26 cellular contexts compared by ENCODE assay signal in the genomic region with DNA sequence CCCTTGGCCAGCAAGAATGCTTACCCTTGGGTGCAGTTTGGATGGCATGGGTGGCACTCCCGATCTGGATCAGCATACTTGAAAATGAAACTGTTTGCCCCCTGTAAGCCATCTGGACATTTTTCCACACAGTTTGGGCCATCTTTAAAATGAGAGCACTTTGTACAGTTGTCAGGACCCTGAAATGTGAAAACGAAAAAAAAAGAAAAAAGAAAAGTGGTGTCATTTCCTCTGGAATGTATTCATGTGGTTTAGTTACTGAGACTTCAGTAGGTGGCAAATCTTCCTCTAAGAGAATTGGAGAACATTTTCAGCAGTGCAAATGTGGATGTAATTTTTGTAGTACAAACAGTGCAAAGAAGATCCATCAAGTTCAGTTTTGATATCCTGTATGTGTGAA.
"Had no signal": no experiment of that assay in that cellular context is flagged by ENCODE, and none has a peak within 500 bp of the region (broad histone marks: within the 10 kb centered on the region; RNA-seq: fewer than 3 reads in every experiment).

No MANE protein-coding gene starts in this region.

- H3K27ac Mint-ChIP-seq: naive thymus-derived CD8-positive, alpha-beta T cell; stimulated activated memory B cell treated with anti-CD40 and anti-IgM and Interleukin-4, amounts not matched to agents 10 μg/mL and 1 μg/mL and 100 μg/mL, for 72 hours had no signal

- H3K36me3 ChIP-seq: left lung, lower lobe of right lung, right atrium auricular region, right lobe of liver, suprapubic skin, tibial artery, upper lobe of right lung had no signal

- DNase-seq: hippocampal formation; kidney; left colon; left lung; lower lobe of right lung; mammary epithelial cell; mesenchymal stem cell; naive thymus-derived CD8-positive, alpha-beta T cell; occipital lobe; right lobe of liver; stimulated activated CD4-positive, alpha-beta T cell treated with anti-CD3 and anti-CD28 coated beads, Interleukin-1b, Interleukin-23, amount 100 ng/mL, for 48 hours; stimulated activated CD4-positive, alpha-beta T cell treated with anti-CD3 and anti-CD28 coated beads, Interleukin-2, amount 100 ng/mL, for 48 hours; stimulated activated CD4-positive, alpha-beta T cell treated with anti-CD3 and anti-CD28 coated beads, Interleukin-4, amount 100 ng/mL, for 4 hours; stimulated activated CD8-positive, alpha-beta memory T cell treated with anti-CD3 and anti-CD28 coated beads, Interleukin-4, amount 100 ng/mL, for 48 hours; stimulated activated naive CD8-positive, alpha-beta T cell treated with anti-CD3 and anti-CD28 coated beads, Interleukin-15, Interleukin-2, amounts not matched to agents 100 U/mL and 50 U/mL, for 24 hours; tibial artery; trophoblast cell; upper lobe of right lung had no signal

- H3K4me2 ChIP-seq: smooth muscle cell had no signal

- H3K4me1 Mint-ChIP-seq: naive thymus-derived CD8-positive, alpha-beta T cell; nephron; stimulated activated memory B cell treated with anti-CD40 and anti-IgM and Interleukin-4, amounts not matched to agents 10 μg/mL and 1 μg/mL and 100 μg/mL, for 72 hours had no signal

- H3K79me2 ChIP-seq: parathyroid adenoma had no signal

- H3K36me3 Mint-ChIP-seq: naive thymus-derived CD8-positive, alpha-beta T cell; stimulated activated memory B cell treated with anti-CD40 and anti-IgM and Interleukin-4, amounts not matched to agents 10 μg/mL and 1 μg/mL and 100 μg/mL, for 72 hours had no signal

- H3K4me1 ChIP-seq: left lung, lower lobe of right lung, parathyroid adenoma, right atrium auricular region, right lobe of liver, suprapubic skin, tibial artery, upper lobe of right lung had no signal

- H3K9me3 ChIP-seq: left lung, lower lobe of right lung, right atrium auricular region, right lobe of liver, suprapubic skin, thoracic aorta, tibial artery, upper lobe of right lung had no signal

- H3K27ac ChIP-seq: left lung, lower lobe of right lung, parathyroid adenoma, right atrium auricular region, right lobe of liver, suprapubic skin, thoracic aorta, tibial artery, upper lobe of right lung had no signal

- ATAC-seq: left colon; left lung; lower lobe of right lung; naive thymus-derived CD8-positive, alpha-beta T cell; right lobe of liver; stimulated activated memory B cell treated with anti-CD40 and anti-IgM and Interleukin-4, amounts not matched to agents 10 μg/mL and 1 μg/mL and 100 μg/mL, for 72 hours; stimulated activated naive CD8-positive, alpha-beta T cell treated with anti-CD3 and anti-CD28 coated beads, Interleukin-15, Interleukin-2, amounts not matched to agents 100 U/mL and 50 U/mL, for 24 hours; upper lobe of right lung had no signal

- H3K27me3 Mint-ChIP-seq: naive thymus-derived CD8-positive, alpha-beta T cell; stimulated activated memory B cell treated with anti-CD40 and anti-IgM and Interleukin-4, amounts not matched to agents 10 μg/mL and 1 μg/mL and 100 μg/mL, for 72 hours had no signal

- H3K9ac ChIP-seq: parathyroid adenoma had no signal

- H2AFZ ChIP-seq: parathyroid adenoma had no signal

- H3K4me3 ChIP-seq: left lung, lower lobe of right lung, right atrium auricular region, right lobe of liver, smooth muscle cell, suprapubic skin, thoracic aorta, tibial artery, upper lobe of right lung had no signal

- H3K4me3 Mint-ChIP-seq: naive thymus-derived CD8-positive, alpha-beta T cell; nephron; neural crest cell; stimulated activated memory B cell treated with anti-CD40 and anti-IgM and Interleukin-4, amounts not matched to agents 10 μg/mL and 1 μg/mL and 100 μg/mL, for 72 hours had no signal

- H3K27me3 ChIP-seq: left lung, right atrium auricular region, right lobe of liver, suprapubic skin, tibial artery, upper lobe of right lung had no signal

- H3K9me3 Mint-ChIP-seq: nephron had no signal
